In the genomic region with DNA sequence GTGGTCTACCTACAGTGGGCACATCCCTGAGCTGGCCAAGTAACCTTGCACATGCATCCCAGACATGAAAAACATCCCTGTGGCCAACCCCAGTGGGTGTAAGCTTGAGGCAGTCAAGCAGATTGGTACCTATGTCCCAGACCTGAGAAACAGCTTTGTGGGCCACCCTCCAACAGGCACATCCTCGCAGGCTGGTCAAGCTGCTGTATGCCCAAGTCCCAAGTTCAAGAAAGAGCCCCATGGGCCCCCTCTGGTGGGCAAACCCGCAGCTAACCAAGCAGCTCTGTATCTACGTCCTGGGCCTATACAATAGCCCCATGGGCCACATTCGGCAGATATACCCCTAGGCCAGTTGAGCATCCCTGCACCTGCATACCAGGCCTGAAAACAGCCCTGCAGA, we compare ENCODE assay signal across 18 cellular contexts.
"Had no signal": no experiment of that assay in that cellular context is flagged by ENCODE, and none has a peak within 500 bp of the region (broad histone marks: within the 10 kb centered on the region; RNA-seq: fewer than 3 reads in every experiment).

No MANE protein-coding gene starts in this region.

- H3K4me1 ChIP-seq: colonic mucosa, gastrocnemius medialis, tibial artery, vagina had no signal

- H3K27ac ChIP-seq: colonic mucosa, gastrocnemius medialis, tibial artery, vagina had no signal

- H3K36me3 Mint-ChIP-seq: activated naive CD4-positive, alpha-beta T cell treated with anti-CD3 and anti-CD28 coated beads, Interleukin-2, amount 10 ng/mL, durations not matched to agents 7 days and 5 days; stimulated activated effector memory CD8-positive, alpha-beta T cell treated with anti-CD3 and anti-CD28 coated beads, Interleukin-12 subunit alpha, Interleukin-12 subunit beta, amount 100 ng/mL, for 72 hours had no signal

- H3K4me3 ChIP-seq: colonic mucosa, gastrocnemius medialis, tibial artery, vagina had no signal

- FAIRE-seq: small intestine had no signal

- DNase-seq: activated CD4-positive, alpha-beta T cell treated with anti-CD3 and anti-CD28 coated beads for 36 hours; activated CD8-positive, alpha-beta memory T cell treated with anti-CD3 and anti-CD28 coated beads, Interleukin-2, amount 50 U/mL, for 48 hours; activated CD8-positive, alpha-beta T cell treated with anti-CD3 and anti-CD28 coated beads, Interleukin-2, amount 10 ng/mL, durations not matched to agents 7 days and 5 days; activated naive CD4-positive, alpha-beta T cell treated with anti-CD3 and anti-CD28 coated beads, Interleukin-2, amount 10 ng/mL, durations not matched to agents 7 days and 5 days; colonic mucosa; gastrocnemius medialis; mammary epithelial cell; nucleus accumbens; small intestine; T-helper 9 cell; tibial artery had no signal

- H3K4me1 Mint-ChIP-seq: activated CD4-positive, alpha-beta T cell treated with anti-CD3 and anti-CD28 coated beads for 36 hours; activated naive CD4-positive, alpha-beta T cell treated with anti-CD3 and anti-CD28 coated beads, Interleukin-2, amount 10 ng/mL, durations not matched to agents 7 days and 5 days; activated T-helper 17 cell treated with anti-CD3 and anti-CD28 coated beads, Interleukin-2, amount 50 U/mL, for 72 hours; stimulated activated effector memory CD8-positive, alpha-beta T cell treated with anti-CD3 and anti-CD28 coated beads, Interleukin-12 subunit alpha, Interleukin-12 subunit beta, amount 100 ng/mL, for 72 hours had no signal

- H3K9me3 ChIP-seq: colonic mucosa, gastrocnemius medialis, vagina had no signal

- H3K27me3 ChIP-seq: colonic mucosa, gastrocnemius medialis, tibial artery, vagina had no signal

- H3K36me3 ChIP-seq: colonic mucosa, gastrocnemius medialis, tibial artery, vagina had no signal

- H3K27ac Mint-ChIP-seq: activated CD4-positive, alpha-beta T cell treated with anti-CD3 and anti-CD28 coated beads for 36 hours; activated CD8-positive, alpha-beta T cell treated with anti-CD3 and anti-CD28 coated beads, Interleukin-2, amount 10 ng/mL, durations not matched to agents 7 days and 5 days; activated naive CD4-positive, alpha-beta T cell treated with anti-CD3 and anti-CD28 coated beads, Interleukin-2, amount 10 ng/mL, durations not matched to agents 7 days and 5 days; activated T-helper 17 cell treated with anti-CD3 and anti-CD28 coated beads, Interleukin-2, amount 50 U/mL, for 72 hours; natural killer cell treated with Interleukin-12 subunit alpha and Interleukin-12 subunit beta and Interleukin-15 and Interleukin-18, amount 100 ng/mL, for 72 hours; progenitor cell of endocrine pancreas; stimulated activated effector memory CD8-positive, alpha-beta T cell treated with anti-CD3 and anti-CD28 coated beads, Interleukin-12 subunit alpha, Interleukin-12 subunit beta, amount 100 ng/mL, for 72 hours had no signal

- H3K27me3 Mint-ChIP-seq: activated naive CD4-positive, alpha-beta T cell treated with anti-CD3 and anti-CD28 coated beads, Interleukin-2, amount 10 ng/mL, durations not matched to agents 7 days and 5 days; activated T-helper 17 cell treated with anti-CD3 and anti-CD28 coated beads, Interleukin-2, amount 50 U/mL, for 72 hours; natural killer cell treated with Interleukin-12 subunit alpha and Interleukin-12 subunit beta and Interleukin-15 and Interleukin-18, amount 100 ng/mL, for 72 hours; progenitor cell of endocrine pancreas had no signal

- ATAC-seq: activated CD4-positive, alpha-beta T cell treated with anti-CD3 and anti-CD28 coated beads for 36 hours; activated CD8-positive, alpha-beta T cell treated with anti-CD3 and anti-CD28 coated beads, Interleukin-2, amount 10 ng/mL, durations not matched to agents 7 days and 5 days; activated T-helper 17 cell treated with anti-CD3 and anti-CD28 coated beads, Interleukin-2, amount 50 U/mL, for 72 hours; gastrocnemius medialis; left lobe of liver; natural killer cell treated with Interleukin-12 subunit alpha and Interleukin-12 subunit beta and Interleukin-15 and Interleukin-18, amount 100 ng/mL, for 72 hours; right cardiac atrium; stimulated activated effector memory CD8-positive, alpha-beta T cell treated with anti-CD3 and anti-CD28 coated beads, Interleukin-12 subunit alpha, Interleukin-12 subunit beta, amount 100 ng/mL, for 72 hours had no signal

- H3K4me3 Mint-ChIP-seq: activated CD4-positive, alpha-beta T cell treated with anti-CD3 and anti-CD28 coated beads for 36 hours; activated CD8-positive, alpha-beta T cell treated with anti-CD3 and anti-CD28 coated beads, Interleukin-2, amount 10 ng/mL, durations not matched to agents 7 days and 5 days; activated naive CD4-positive, alpha-beta T cell treated with anti-CD3 and anti-CD28 coated beads, Interleukin-2, amount 10 ng/mL, durations not matched to agents 7 days and 5 days; activated T-helper 17 cell treated with anti-CD3 and anti-CD28 coated beads, Interleukin-2, amount 50 U/mL, for 72 hours; natural killer cell treated with Interleukin-12 subunit alpha and Interleukin-12 subunit beta and Interleukin-15 and Interleukin-18, amount 100 ng/mL, for 72 hours; stimulated activated effector memory CD8-positive, alpha-beta T cell treated with anti-CD3 and anti-CD28 coated beads, Interleukin-12 subunit alpha, Interleukin-12 subunit beta, amount 100 ng/mL, for 72 hours had no signal
